ENCODE assay signal across 8 cellular contexts in genomic region chr5:65102501-65102825, GRCh38.
DNase-seq lines count a peak whose midpoint lies in the region; ATAC-seq and TF ChIP-seq lines count a peak whose summit lies in the region.

No MANE protein-coding gene starts in this region.

- peaks cover 26% of the 10 kb centered on the region for H3K4me1 Mint-ChIP-seq in stimulated activated memory B cell treated with anti-CD40 and anti-IgM and Interleukin-4, amounts not matched to agents 10 μg/mL and 1 μg/mL and 100 μg/mL, for 72 hours

- TF ChIP-seq CTCF in BE2C (IDR thresholded peaks at IDR 0.05; ENCODE audit: low read depth, low read length): no peak
- TF ChIP-seq CTCF in VCaP (conservative IDR thresholded peaks at IDR 0.05): no peak
- no peak for TF ChIP-seq CTCF in left ventricle myocardium inferior (IDR thresholded peaks at IDR 0.05; ENCODE audit: borderline replicate concordance)

- no peaks in the 10 kb centered on the region for H3K36me3 Mint-ChIP-seq in stimulated activated memory B cell treated with anti-CD40 and anti-IgM and Interleukin-4, amounts not matched to agents 10 μg/mL and 1 μg/mL and 100 μg/mL, for 72 hours

- H3K27me3 ChIP-seq in BE2C (no peaks in the 10 kb centered on the region; the same call in 1 of the 2 replicates), left ventricle myocardium inferior (ENCODE audit: low read depth) (no peaks in the 10 kb centered on the region)

- peak overlapping the region; percentile 81 for H3K4me3 Mint-ChIP-seq in stimulated activated memory B cell treated with anti-CD40 and anti-IgM and Interleukin-4, amounts not matched to agents 10 μg/mL and 1 μg/mL and 100 μg/mL, for 72 hours

- H3K27ac Mint-ChIP-seq in stimulated activated memory B cell treated with anti-CD40 and anti-IgM and Interleukin-4, amounts not matched to agents 10 μg/mL and 1 μg/mL and 100 μg/mL, for 72 hours: peak overlapping the region; percentile 83

- DNase-seq in BE2C (no peak), left ventricle myocardium inferior (no peak), activated gamma-delta T cell treated with Interleukin-2 at 50 U/mL for 16 hours (no peak)

- H3K4me1 ChIP-seq in BE2C: no peaks in the 10 kb centered on the region
- peaks cover 17% of the 10 kb centered on the region for H3K4me1 ChIP-seq in left ventricle myocardium inferior

- intact Hi-C loops in left ventricle myocardium inferior (cut with micrococcal nuclease): loop anchor here (10.0 kb wide), 1 partner anchor 382 kb away; the partner anchor contains the start of gene ADAMTS6

- H3K9me3 ChIP-seq in BE2C: no peaks in the 10 kb centered on the region
- H3K9me3 ChIP-seq in left ventricle myocardium inferior (replicated peaks): no peaks in the 10 kb centered on the region

- H3K36me3 ChIP-seq in BE2C (no peaks in the 10 kb centered on the region), left ventricle myocardium inferior (no peaks in the 10 kb centered on the region)

- no peaks in the 10 kb centered on the region for H3K9me3 Mint-ChIP-seq in stimulated activated memory B cell treated with anti-CD40 and anti-IgM and Interleukin-4, amounts not matched to agents 10 μg/mL and 1 μg/mL and 100 μg/mL, for 72 hours

- H3K4me3 ChIP-seq in BE2C (ENCODE audit: low read depth, low read length): peak overlapping the region; percentile 64
- H3K4me3 ChIP-seq in left ventricle myocardium inferior: peak overlapping the region; percentile 71

- ATAC-seq in GM21528 (IDR thresholded peaks at IDR 0.05; ENCODE audit: low FRiP score, unreplicated experiment) (peak; percentile 4), HG03565 (IDR thresholded peaks at IDR 0.05; ENCODE audit: unreplicated experiment) (no peak), HG03025 (IDR thresholded peaks at IDR 0.05; ENCODE audit: low FRiP score, unreplicated experiment) (no peak)
- no peak for ATAC-seq in stimulated activated memory B cell treated with anti-CD40 and anti-IgM and Interleukin-4, amounts not matched to agents 10 μg/mL and 1 μg/mL and 100 μg/mL, for 72 hours

- H3K27ac ChIP-seq in VCaP (peak overlapping the region; percentile 64; the same call in 1 of the 2 replicates), left ventricle myocardium inferior (replicated peaks) (peak overlapping the region; percentile 89)

- no peaks in the 10 kb centered on the region for H3K27me3 Mint-ChIP-seq in stimulated activated memory B cell treated with anti-CD40 and anti-IgM and Interleukin-4, amounts not matched to agents 10 μg/mL and 1 μg/mL and 100 μg/mL, for 72 hours
